19 cellular contexts compared by ENCODE assay signal in genomic region chr10:17415046-17415643, GRCh38. TPM values are rescaled to one million over a fixed set of nuclear protein-coding genes. Genes with fewer than 3 reads are reported as not detected.
"Had no signal": no experiment of that assay in that cellular context is flagged by ENCODE, and none has a peak within 500 bp of the region (broad histone marks: within the 10 kb centered on the region; RNA-seq: fewer than 3 reads in every experiment).

No MANE protein-coding gene starts in this region.

- H3K9me3 Mint-ChIP-seq: natural killer cell; stimulated activated memory B cell treated with anti-CD40 and anti-IgM and Interleukin-4, amounts not matched to agents 10 μg/mL and 1 μg/mL and 100 μg/mL, for 72 hours had no signal

- H3K79me2 ChIP-seq: parathyroid adenoma had no signal

- H3K27ac ChIP-seq: colonic mucosa, heart right ventricle, parathyroid adenoma, prostate gland, right lobe of liver, tibial artery, upper lobe of right lung, vagina had no signal

- H3K36me3 ChIP-seq: colonic mucosa, heart right ventricle, prostate gland, right lobe of liver, tibial artery, upper lobe of right lung, vagina had no signal

- H3K9me3 ChIP-seq: colonic mucosa, heart right ventricle, mucosa of descending colon, prostate gland, right lobe of liver, tibial artery, upper lobe of right lung, vagina had no signal

- H3K27me3 ChIP-seq: colonic mucosa, heart right ventricle, right lobe of liver, tibial artery, upper lobe of right lung, vagina had no signal

- H3K27me3 Mint-ChIP-seq: stimulated activated naive CD8-positive, alpha-beta T cell treated with anti-CD3 and anti-CD28 coated beads, Interleukin-15, Interleukin-2, amounts not matched to agents 100 ng/mL and 50 ng/mL, for 24 hours had no signal

- H3K4me3 Mint-ChIP-seq: natural killer cell; stimulated activated memory B cell treated with anti-CD40 and anti-IgM and Interleukin-4, amounts not matched to agents 10 μg/mL and 1 μg/mL and 100 μg/mL, for 72 hours; stimulated activated naive CD8-positive, alpha-beta T cell treated with anti-CD3 and anti-CD28 coated beads, Interleukin-15, Interleukin-2, amounts not matched to agents 100 ng/mL and 50 ng/mL, for 24 hours had no signal

- H3K4me1 ChIP-seq: colonic mucosa, parathyroid adenoma, prostate gland, right lobe of liver, upper lobe of right lung, vagina had no signal

- H3K4me1 Mint-ChIP-seq: stimulated activated memory B cell treated with anti-CD40 and anti-IgM and Interleukin-4, amounts not matched to agents 10 μg/mL and 1 μg/mL and 100 μg/mL, for 72 hours had no signal

- H3K36me3 Mint-ChIP-seq: natural killer cell; stimulated activated memory B cell treated with anti-CD40 and anti-IgM and Interleukin-4, amounts not matched to agents 10 μg/mL and 1 μg/mL and 100 μg/mL, for 72 hours had no signal

- H3K27ac Mint-ChIP-seq: stimulated activated memory B cell treated with anti-CD40 and anti-IgM and Interleukin-4, amounts not matched to agents 10 μg/mL and 1 μg/mL and 100 μg/mL, for 72 hours; stimulated activated naive CD8-positive, alpha-beta T cell treated with anti-CD3 and anti-CD28 coated beads, Interleukin-15, Interleukin-2, amounts not matched to agents 100 ng/mL and 50 ng/mL, for 24 hours had no signal

- DNase-seq: colonic mucosa; effector CD4-positive, alpha-beta T cell; heart right ventricle; hypothalamus; kidney glomerular epithelial cell; mammary epithelial cell; mucosa of descending colon; natural killer cell; right lobe of liver; stimulated activated CD4-positive, alpha-beta T cell treated with anti-CD3 and anti-CD28 coated beads, Interleukin-4, amount 100 ng/mL, for 1 hour; tibial artery; upper lobe of right lung had no signal

- H3K4me3 ChIP-seq: colonic mucosa, heart right ventricle, mucosa of descending colon, prostate gland, right lobe of liver, tibial artery, upper lobe of right lung, vagina had no signal

- H2AFZ ChIP-seq: parathyroid adenoma had no signal

- H3K9ac ChIP-seq: parathyroid adenoma had no signal

- ATAC-seq: esophagus mucosa; heart right ventricle; left lobe of liver; mucosa of descending colon; natural killer cell; right lobe of liver; stimulated activated memory B cell treated with anti-CD40 and anti-IgM and Interleukin-4, amounts not matched to agents 10 μg/mL and 1 μg/mL and 100 μg/mL, for 72 hours; upper lobe of right lung had no signal

RNA-seq across cellular contexts. Expression of gene ST8SIA6, which starts 39.2 kb away (rescaled TPM):
- polyA plus RNA-seq: mammary epithelial cell had no signal
